8 cellular contexts compared by ENCODE assay signal in the genomic region with DNA sequence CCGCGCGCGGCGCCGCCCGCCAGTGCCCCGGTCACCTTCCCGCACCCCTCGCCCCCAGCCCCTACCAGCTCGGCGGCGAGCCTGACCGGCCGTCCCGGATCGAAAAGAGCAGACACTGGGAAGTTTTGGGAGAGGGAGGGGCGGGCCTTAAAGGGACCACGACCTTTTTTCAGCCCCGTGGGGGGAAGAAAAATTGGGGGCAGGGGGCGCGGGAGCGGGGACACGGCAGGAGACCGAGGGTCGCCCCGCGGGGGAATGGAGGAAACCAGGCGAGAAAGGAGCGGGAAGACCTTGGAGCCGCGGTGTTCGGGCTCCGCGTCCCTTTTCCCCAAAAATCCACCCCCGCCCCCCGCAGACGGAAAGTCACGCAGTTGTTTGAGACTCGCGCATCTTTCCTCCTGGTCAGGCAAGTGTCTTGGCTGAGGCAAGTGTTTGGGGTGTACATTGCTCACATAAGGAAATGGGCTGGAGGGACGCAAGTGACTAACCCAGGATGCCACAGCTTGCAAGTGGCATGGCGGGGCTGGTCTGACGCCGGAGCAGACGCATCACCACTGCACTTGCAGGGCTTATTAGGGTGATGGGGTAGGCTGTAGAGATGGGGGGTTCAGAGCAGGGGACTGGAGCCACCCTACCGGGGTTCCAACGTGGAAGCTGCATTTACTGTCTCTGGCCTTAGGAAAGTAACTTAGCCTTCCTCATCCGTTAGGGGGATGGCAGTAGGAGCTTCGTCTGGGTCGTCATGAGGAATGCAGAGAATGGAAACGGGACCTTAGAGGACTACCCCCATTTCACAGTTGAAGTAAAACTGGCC. TPM values are rescaled to one million over a fixed set of nuclear protein-coding genes. Genes with fewer than 3 reads are reported as not detected.
DNase-seq lines count a peak whose midpoint lies in the region; ATAC-seq and TF ChIP-seq lines count a peak whose summit lies in the region.

No MANE protein-coding gene starts in this region.

- 1 to 4% methylated on average over 12 to 20 of the region's 52 CpGs for WGBS in esophagus squamous epithelium, 2 donors

- peak in 2 of 4 donors; percentile 59 to 65 for TF ChIP-seq POLR2A in esophagus squamous epithelium (IDR thresholded peaks at IDR 0.05)

- intact Hi-C loops in esophagus squamous epithelium (cut with DNase I): no loop called here

- H3K4me1 ChIP-seq in esophagus squamous epithelium: peaks cover 25 to 48% (median 29%) of the 10 kb centered on the region in 3 donors

- ATAC-seq in activated T-cell treated with anti-CD3 and anti-CD28 coated beads, Interleukin-2, amount 50 U/mL, for 72 hours (replicated peaks in 1 of 2): peak in 1 of 2 donors; percentile 4
- ATAC-seq in naive B cell (ENCODE audit: low read depth in 2 of 2) (no peak), GM19035 (IDR thresholded peaks at IDR 0.05; ENCODE audit: unreplicated experiment) (no peak)

- peak overlapping the region; percentile 100 for H3K27ac ChIP-seq in esophagus squamous epithelium
- peak overlapping the region; percentile 89 for H3K27ac ChIP-seq in temporal lobe (ENCODE audit: low read depth, low read length)

- H3K4me3 Mint-ChIP-seq in activated T-cell treated with anti-CD3 and anti-CD28 coated beads, Interleukin-2, amount 50 U/mL, for 72 hours: peak overlapping the region; percentile 82 to 89
- peak overlapping the region; percentile 71 to 98 (median 96) for H3K4me3 Mint-ChIP-seq in naive B cell

- peaks cover 0 to 5% (median 3%) of the 10 kb centered on the region in 3 donors for H3K36me3 ChIP-seq in esophagus squamous epithelium

- H3K4me1 Mint-ChIP-seq in activated T-cell treated with anti-CD3 and anti-CD28 coated beads, Interleukin-2, amount 50 U/mL, for 72 hours (ENCODE audit: low read depth): peaks cover 40% of the 10 kb centered on the region
- H3K4me1 Mint-ChIP-seq in naive B cell: peaks cover 45 to 62% (median 57%) of the 10 kb centered on the region in 3 donors

- no peaks in the 10 kb centered on the region for H3K27me3 ChIP-seq in esophagus squamous epithelium

- peak; percentile 82 for DNase-seq in DMS 273 (lab: John Stamatoyannopoulos, UW; ENCODE audit: unreplicated experiment)
- DNase-seq in DMS 273 treated with DMSO at 0.1 percent for 48 hours (lab: John Stamatoyannopoulos, UW): no peak
- DNase-seq in OCI-M1 (lab: John Stamatoyannopoulos, UW): peak; percentile 81
- peak; percentile 69 to 81 for DNase-seq in activated T-cell treated with anti-CD3 and anti-CD28 coated beads, Interleukin-2, amount 50 U/mL, for 72 hours
- DNase-seq in esophagus squamous epithelium (lab: John Stamatoyannopoulos, UW): no peak
- DNase-seq in naive B cell: peak; percentile 48

- no peaks in the 10 kb centered on the region for H3K9me3 ChIP-seq in esophagus squamous epithelium

- peaks cover 13 to 21% of the 10 kb centered on the region in 2 donors for H3K36me3 Mint-ChIP-seq in activated T-cell treated with anti-CD3 and anti-CD28 coated beads, Interleukin-2, amount 50 U/mL, for 72 hours (ENCODE audit: insufficient read depth in 2 of 2)
- no peaks in the 10 kb centered on the region for H3K36me3 Mint-ChIP-seq in naive B cell

- H3K9me3 Mint-ChIP-seq in activated T-cell treated with anti-CD3 and anti-CD28 coated beads, Interleukin-2, amount 50 U/mL, for 72 hours: no peaks in the 10 kb centered on the region
- no peaks in the 10 kb centered on the region for H3K9me3 Mint-ChIP-seq in naive B cell

- H3K27ac Mint-ChIP-seq in activated T-cell treated with anti-CD3 and anti-CD28 coated beads, Interleukin-2, amount 50 U/mL, for 72 hours: peak overlapping the region; percentile 55
- peak overlapping the region; percentile 98 to 99 (median 98) for H3K27ac Mint-ChIP-seq in naive B cell

- no peaks in the 10 kb centered on the region for H3K27me3 Mint-ChIP-seq in activated T-cell treated with anti-CD3 and anti-CD28 coated beads, Interleukin-2, amount 50 U/mL, for 72 hours (ENCODE audit: low read depth)
- H3K27me3 Mint-ChIP-seq in naive B cell: no peaks in the 10 kb centered on the region

- H3K4me3 ChIP-seq in esophagus squamous epithelium: peak overlapping the region; percentile 80 to 91 (median 83)

- TF ChIP-seq CTCF in esophagus squamous epithelium (IDR thresholded peaks at IDR 0.05): no peak

RNA-seq across cellular contexts. Expression of gene HNRNPL, which starts 2.7 kb away (rescaled TPM):
- 100 to 1,000 TPM; 427 to 457 TPM for total RNA-seq in activated T-cell treated with anti-CD3 and anti-CD28 coated beads, Interleukin-2, amount 50 U/mL, for 72 hours
- 100 to 1,000 TPM; 136 to 186 (median 167) TPM for total RNA-seq in esophagus squamous epithelium
- 100 to 1,000 TPM in 3 of 6 donors, 10 to 100 TPM in 3; 29.0 to 116 (median 99.3) TPM for polyA plus RNA-seq in naive B cell (ENCODE audit: low read depth in 6 of 6)
- total RNA-seq in temporal lobe: 183 TPM

RNA-seq across cellular contexts. Expression of gene ECH1, which starts 20.8 kb away (rescaled TPM):
- 100 to 1,000 TPM; 183 to 210 TPM for total RNA-seq in activated T-cell treated with anti-CD3 and anti-CD28 coated beads, Interleukin-2, amount 50 U/mL, for 72 hours
- total RNA-seq in esophagus squamous epithelium (100 to 1,000 TPM in 1 of 4 donors, 10 to 100 TPM in 3; 63.4 to 129 (median 85.9) TPM), temporal lobe (13.3 TPM)
- 100 to 1,000 TPM; 234 to 283 (median 274) TPM for polyA plus RNA-seq in naive B cell (ENCODE audit: low read depth in 6 of 6)

RNA-seq across cellular contexts. Expression of gene RINL, which starts 25.6 kb away (rescaled TPM):
- 100 to 1,000 TPM; 122 to 151 TPM for total RNA-seq in activated T-cell treated with anti-CD3 and anti-CD28 coated beads, Interleukin-2, amount 50 U/mL, for 72 hours
- total RNA-seq in esophagus squamous epithelium (10 to 100 TPM in 1 of 4 donors, 1 to 10 TPM in 3; 4.8 to 14.9 (median 5.7) TPM), temporal lobe (1.7 TPM)
- 10 to 100 TPM; 22.1 to 80.3 (median 50.2) TPM for polyA plus RNA-seq in naive B cell (ENCODE audit: low read depth in 6 of 6)

RNA-seq across cellular contexts. Expression of gene LGALS4, which starts 39.7 kb away (rescaled TPM):
- total RNA-seq in activated T-cell treated with anti-CD3 and anti-CD28 coated beads, Interleukin-2, amount 50 U/mL, for 72 hours: 1 to 10 TPM; 2.3 to 4.1 TPM
- total RNA-seq in esophagus squamous epithelium (under 1 TPM in 2 of 4 donors, not detected in 2; 0.62 to 0.76 TPM), temporal lobe (not detected)
- polyA plus RNA-seq in naive B cell (ENCODE audit: low read depth in 6 of 6): 1 to 10 TPM in 1 of 6 donors, not detected in 5; 1.4 TPM

RNA-seq across cellular contexts. Expression of gene SIRT2, which starts 47.0 kb away (rescaled TPM):
- total RNA-seq in activated T-cell treated with anti-CD3 and anti-CD28 coated beads, Interleukin-2, amount 50 U/mL, for 72 hours: 10 to 100 TPM; 38.2 to 40.7 TPM
- total RNA-seq in esophagus squamous epithelium (10 to 100 TPM; 39.8 to 71.5 (median 52.7) TPM), temporal lobe (75.0 TPM)
- polyA plus RNA-seq in naive B cell (ENCODE audit: low read depth in 6 of 6): 10 to 100 TPM; 43.2 to 64.9 (median 54.4) TPM

Comparison
In these comparisons a context has a peak if more than half of its experiments do, and no peak if none do; other contexts are left out.
1. DNase-seq: peak in DMS 273 (single experiment), OCI-M1 (single experiment), activated T-cell treated with anti-CD3 and anti-CD28 coated beads, Interleukin-2, amount 50 U/mL, for 72 hours (2 of 2) and naive B cell (single experiment); none in DMS 273 treated with DMSO at 0.1 percent for 48 hours (single experiment) and esophagus squamous epithelium (single experiment).
2. RNA of gene RINL, which starts 25.6 kb away (total RNA-seq): 122 to 151 TPM in activated T-cell treated with anti-CD3 and anti-CD28 coated beads, Interleukin-2, amount 50 U/mL, for 72 hours; 4.8 to 14.9 TPM in esophagus squamous epithelium and 1.7 TPM in temporal lobe (single experiment); every median in the first group is over 4 times any median in the second.